Comparison of ENCODE assay signal across 24 cellular contexts in genomic region chr15:53520867-53521525, GRCh38.
DNase-seq lines count a peak whose midpoint lies in the region; ATAC-seq and TF ChIP-seq lines count a peak whose summit lies in the region.
"Had no signal": no experiment of that assay in that cellular context is flagged by ENCODE, and none has a peak within 500 bp of the region (broad histone marks: within the 10 kb centered on the region; RNA-seq: fewer than 3 reads in every experiment).

No MANE protein-coding gene starts in this region.

- no peak overlapping the region for H3K27ac ChIP-seq in stomach
- H3K27ac ChIP-seq: ascending aorta had no signal

- H3K36me3 ChIP-seq in Loucy (ENCODE audit: insufficient read depth, low read length) (no peaks in the 10 kb centered on the region), stomach (no peaks in the 10 kb centered on the region)
- H3K36me3 ChIP-seq: ascending aorta had no signal

- peak overlapping the region; percentile 6; the same call in 1 of the 2 replicates for H2AFZ ChIP-seq in Loucy (ENCODE audit: low read length)

- intact Hi-C loops in stomach (cut with DNase I; ENCODE audit: low total_unique reads), result no loop called here

- H3K9ac ChIP-seq in Loucy (ENCODE audit: low read depth, low read length, poor library complexity, severe bottlenecking), result no peak overlapping the region

- H3K4me3 ChIP-seq in Loucy (ENCODE audit: low read length, poor library complexity, severe bottlenecking) (no peak overlapping the region), stomach (no peak overlapping the region)
- H3K4me3 ChIP-seq: ascending aorta had no signal

- no peaks in the 10 kb centered on the region for H3K79me2 ChIP-seq in Loucy (ENCODE audit: insufficient read depth, low read length)

- no peaks in the 10 kb centered on the region for H4K20me1 ChIP-seq in Loucy (ENCODE audit: insufficient read depth, low read length, poor library complexity, severe bottlenecking)

- H3F3A ChIP-seq in Loucy (ENCODE audit: low read depth), result no peaks in the 10 kb centered on the region

- H3K4me2 ChIP-seq in Loucy (ENCODE audit: low read depth, low read length, poor library complexity, severe bottlenecking), result no peak overlapping the region

- H3K27me3 ChIP-seq in Loucy (ENCODE audit: insufficient read depth, low read length, poor library complexity, severe bottlenecking) (no peaks in the 10 kb centered on the region), stomach (no peaks in the 10 kb centered on the region)
- H3K27me3 ChIP-seq: ascending aorta had no signal

- no peaks in the 10 kb centered on the region for H3K9me2 ChIP-seq in Loucy (replicated peaks; ENCODE audit: low read depth, low read length)

- TF ChIP-seq POLR2A in stomach (IDR thresholded peaks at IDR 0.05), result no peak

- TF ChIP-seq CTCF in Loucy (conservative IDR thresholded peaks at IDR 0.05; ENCODE audit: low read length), result no peak
- no peak for TF ChIP-seq CTCF in stomach (IDR thresholded peaks at IDR 0.05)

- peak; percentile 74 for DNase-seq in astrocyte of the hippocampus (ENCODE audit: low read depth, low spot score)
- peak; percentile 76 for DNase-seq in medulla oblongata (ENCODE audit: extremely low spot score)
- DNase-seq in retina, result peak; percentile 88
- DNase-seq in stomach, result no peak
- no peak for DNase-seq in COLO829 (ENCODE audit: low spot score)
- DNase-seq: activated CD4-positive, alpha-beta T cell treated with anti-CD3 and anti-CD28 coated beads for 1 hour; activated CD8-positive, alpha-beta T cell treated with anti-CD3 and anti-CD28 coated beads for 36 hours; activated effector memory CD4-positive, alpha-beta T cell treated with anti-CD3 and anti-CD28 coated beads, Interleukin-2, amount 50 U/mL, for 16 hours; activated naive CD8-positive, alpha-beta T cell treated with anti-CD3 and anti-CD28 coated beads for 36 hours; CD4-positive, alpha-beta T cell; EL; islet precursor cell; natural killer cell; NCI-H1105 treated with DMSO at 0.1 percent for 48 hours; NCI-H2029; NCI-H345; NCI-H748 treated with DMSO at 0.1 percent for 48 hours; stimulated activated CD4-positive, alpha-beta T cell treated with anti-CD3 and anti-CD28 coated beads, Interleukin-12 subunit alpha, Interleukin-12 subunit beta, amount 100 ng/mL, for 4 hours; stimulated activated CD4-positive, alpha-beta T cell treated with anti-CD3 and anti-CD28 coated beads, Interleukin-4, amount 100 ng/mL, for 24 hours had no signal

- no peak for ATAC-seq in GM19324 (IDR thresholded peaks at IDR 0.05; ENCODE audit: low FRiP score, unreplicated experiment)
- ATAC-seq: activated CD8-positive, alpha-beta T cell treated with anti-CD3 and anti-CD28 coated beads for 36 hours; natural killer cell; sciatic nerve; stimulated activated effector memory CD8-positive, alpha-beta T cell treated with anti-CD3 and anti-CD28 coated beads, Interleukin-12 subunit alpha, Interleukin-12 subunit beta, amount 100 ng/mL, for 72 hours had no signal

- no peak for TF ChIP-seq EP300 in stomach (IDR thresholded peaks at IDR 0.05)

- WGBS in stomach, 5 donors, result 58 to 72% (median 63%) methylated on average over 5 of the region's 5 CpGs

- H3K9me3 ChIP-seq in Loucy (ENCODE audit: insufficient read depth, low read depth, low read length) (no peaks in the 10 kb centered on the region), stomach (no peaks in the 10 kb centered on the region)
- H3K9me3 ChIP-seq: ascending aorta had no signal

- H3K4me1 ChIP-seq in Loucy (ENCODE audit: insufficient read depth, low read length, poor library complexity, severe bottlenecking), result peaks cover 4% of the 10 kb centered on the region
- H3K4me1 ChIP-seq in stomach, result no peaks in the 10 kb centered on the region
- H3K4me1 ChIP-seq: ascending aorta had no signal

Comparison
In these comparisons a context has a peak if more than half of its experiments do, and no peak if none do; other contexts are left out.
1. DNase-seq: peak in astrocyte of the hippocampus (single experiment), medulla oblongata (single experiment) and retina (single experiment); none in stomach (single experiment) and COLO829 (single experiment).